ENCODE assay signal across 8 cellular contexts in genomic region chr1:31714442-31715096, GRCh38. TPM values are rescaled to one million over a fixed set of nuclear protein-coding genes. Genes with fewer than 3 reads are reported as not detected.
DNase-seq lines count a peak whose midpoint lies in the region; ATAC-seq lines count a peak whose summit lies in the region.

No MANE protein-coding gene starts in this region.

- H3K27ac Mint-ChIP-seq in natural killer cell treated with Interleukin-12 subunit alpha and Interleukin-12 subunit beta and Interleukin-15 and Interleukin-18, amount 100 ng/mL, for 72 hours: no peak overlapping the region

- H3K36me3 Mint-ChIP-seq in natural killer cell treated with Interleukin-12 subunit alpha and Interleukin-12 subunit beta and Interleukin-15 and Interleukin-18, amount 100 ng/mL, for 72 hours: no peaks in the 10 kb centered on the region

- peak; percentile 4 to 12 for ATAC-seq in natural killer cell treated with Interleukin-12 subunit alpha and Interleukin-12 subunit beta and Interleukin-15 and Interleukin-18, amount 100 ng/mL, for 72 hours
- ATAC-seq in HG02981 (IDR thresholded peaks at IDR 0.05; ENCODE audit: unreplicated experiment): no peak
- ATAC-seq in HG02798 (IDR thresholded peaks at IDR 0.05; ENCODE audit: poor library complexity, unreplicated experiment): no peak

- DNase-seq in DMS153 treated with DMSO at 0.1 percent for 48 hours (lab: John Stamatoyannopoulos, UW; ENCODE audit: unreplicated experiment) (peak; percentile 68), NCI-H1092 treated with DMSO at 0.1 percent for 48 hours (lab: John Stamatoyannopoulos, UW) (peak; percentile 52), foreskin melanocyte (peak; percentile 61), NCI-H1694 treated with DMSO at 0.1 percent for 48 hours (lab: John Stamatoyannopoulos, UW) (no peak)
- peak; percentile 47 for DNase-seq in activated T-cell treated with anti-CD3 and anti-CD28 coated beads, Interleukin-2, amount 50 U/mL, for 1 hour
- no peak for DNase-seq in natural killer cell treated with Interleukin-12 subunit alpha and Interleukin-12 subunit beta and Interleukin-15 and Interleukin-18, amount 100 ng/mL, for 72 hours (ENCODE audit: low spot score)

- no peaks in the 10 kb centered on the region for H3K9me3 Mint-ChIP-seq in natural killer cell treated with Interleukin-12 subunit alpha and Interleukin-12 subunit beta and Interleukin-15 and Interleukin-18, amount 100 ng/mL, for 72 hours

- H3K4me3 Mint-ChIP-seq in natural killer cell treated with Interleukin-12 subunit alpha and Interleukin-12 subunit beta and Interleukin-15 and Interleukin-18, amount 100 ng/mL, for 72 hours: peak overlapping the region; percentile 55

- H3K4me1 Mint-ChIP-seq in natural killer cell treated with Interleukin-12 subunit alpha and Interleukin-12 subunit beta and Interleukin-15 and Interleukin-18, amount 100 ng/mL, for 72 hours (ENCODE audit: low read depth in 2 of 2): peaks cover 0 to 27% of the 10 kb centered on the region in 2 donors

- peaks cover 34 to 35% of the 10 kb centered on the region in 2 donors for H3K27me3 Mint-ChIP-seq in natural killer cell treated with Interleukin-12 subunit alpha and Interleukin-12 subunit beta and Interleukin-15 and Interleukin-18, amount 100 ng/mL, for 72 hours

RNA-seq across cellular contexts. Expression of gene COL16A1, which starts 10.8 kb away (rescaled TPM):
- 1 to 10 TPM in 1 of 2 donors, under 1 TPM in 1; 0.73 to 1.6 TPM for total RNA-seq in natural killer cell treated with Interleukin-12 subunit alpha and Interleukin-12 subunit beta and Interleukin-15 and Interleukin-18, amount 100 ng/mL, for 72 hours

RNA-seq across cellular contexts. Expression of gene ADGRB2, which starts 49.6 kb away (rescaled TPM):
- total RNA-seq in natural killer cell treated with Interleukin-12 subunit alpha and Interleukin-12 subunit beta and Interleukin-15 and Interleukin-18, amount 100 ng/mL, for 72 hours: 1 to 10 TPM in 1 of 2 donors, not detected in 1; 1.2 TPM

Comparison
In these comparisons a context has a peak if more than half of its experiments do, and no peak if none do; other contexts are left out.
1. DNase-seq: peak in DMS153 treated with DMSO at 0.1 percent for 48 hours (single experiment), NCI-H1092 treated with DMSO at 0.1 percent for 48 hours (single experiment), activated T-cell treated with anti-CD3 and anti-CD28 coated beads, Interleukin-2, amount 50 U/mL, for 1 hour (single experiment) and foreskin melanocyte (single experiment); none in natural killer cell treated with Interleukin-12 subunit alpha and Interleukin-12 subunit beta and Interleukin-15 and Interleukin-18, amount 100 ng/mL, for 72 hours (single experiment) and NCI-H1694 treated with DMSO at 0.1 percent for 48 hours (single experiment).
2. ATAC-seq: peak in natural killer cell treated with Interleukin-12 subunit alpha and Interleukin-12 subunit beta and Interleukin-15 and Interleukin-18, amount 100 ng/mL, for 72 hours (2 of 2); none in HG02981 (single experiment) and HG02798 (single experiment).